In genomic region chr18:48852292-48852691, GRCh38 we compare ENCODE assay signal across 14 cellular contexts.
A peak's percentile ranks its signal among the peaks of the same experiment; 100 is the strongest.
DNase-seq lines count a peak whose midpoint lies in the region; ATAC-seq and TF ChIP-seq lines count a peak whose summit lies in the region.
"Had no signal": no experiment of that assay in that cellular context is flagged by ENCODE, and none has a peak within 500 bp of the region (broad histone marks: within the 10 kb centered on the region; RNA-seq: fewer than 3 reads in every experiment).

No MANE protein-coding gene starts in this region.

- H3K27ac Mint-ChIP-seq in CD4-positive, alpha-beta T cell, result peak overlapping the region; percentile 26
- peak overlapping the region; percentile 55 for H3K27ac Mint-ChIP-seq in activated naive CD8-positive, alpha-beta T cell treated with anti-CD3 and anti-CD28 coated beads, Interleukin-2, amount 50 U/mL, for 24 hours
- H3K27ac Mint-ChIP-seq in naive thymus-derived CD8-positive, alpha-beta T cell, result peak overlapping the region in 7 of 10 donors; percentile 49 to 77 (median 66)
- H3K27ac Mint-ChIP-seq: progenitor cell of endocrine pancreas had no signal

- CTCF ChIA-PET in CD4-positive, alpha-beta T cell (lab: Charles Lee), result no interaction called here
- CTCF ChIA-PET in OCI-LY7 (lab: Charles Lee; ENCODE audit: unreplicated experiment), result no interaction called here

- no peaks in the 10 kb centered on the region for H3K79me2 ChIP-seq in OCI-LY7 (ENCODE audit: insufficient read depth, low read depth, low read length)

- peaks cover 61% of the 10 kb centered on the region for H3K4me1 Mint-ChIP-seq in CD4-positive, alpha-beta T cell (ENCODE audit: low read depth)
- peaks cover 33% of the 10 kb centered on the region for H3K4me1 Mint-ChIP-seq in activated naive CD8-positive, alpha-beta T cell treated with anti-CD3 and anti-CD28 coated beads, Interleukin-2, amount 50 U/mL, for 24 hours
- peaks cover 27 to 42% (median 35%) of the 10 kb centered on the region in 4 donors for H3K4me1 Mint-ChIP-seq in naive thymus-derived CD8-positive, alpha-beta T cell

- intact Hi-C loops in CD4-positive, alpha-beta T cell (cut with DNase I, micrococcal nuclease), result no loop called here
- intact Hi-C loops in OCI-LY7 (cut with micrococcal nuclease; ENCODE audit: unreplicated experiment), result no loop called here

- no peak overlapping the region for H2AFZ ChIP-seq in OCI-LY7 (ENCODE audit: low read length)

- BruUV-seq in OCI-LY7 (replicated peaks; lab: Mats Ljungman, UMichigan), result no TSS peak

- no peaks in the 10 kb centered on the region for H3K27me3 Mint-ChIP-seq in CD4-positive, alpha-beta T cell
- no peaks in the 10 kb centered on the region for H3K27me3 Mint-ChIP-seq in activated naive CD8-positive, alpha-beta T cell treated with anti-CD3 and anti-CD28 coated beads, Interleukin-2, amount 50 U/mL, for 24 hours
- H3K27me3 Mint-ChIP-seq in naive thymus-derived CD8-positive, alpha-beta T cell, result no peaks in the 10 kb centered on the region
- H3K27me3 Mint-ChIP-seq: progenitor cell of endocrine pancreas had no signal

- ATAC-seq in CD4-positive, alpha-beta T cell (ENCODE audit: poor library complexity), result no peak
- peak; percentile 44 for ATAC-seq in activated naive CD8-positive, alpha-beta T cell treated with anti-CD3 and anti-CD28 coated beads, Interleukin-2, amount 50 U/mL, for 24 hours
- ATAC-seq in naive thymus-derived CD8-positive, alpha-beta T cell, result no peak

- H3K9me2 ChIP-seq in OCI-LY7 (ENCODE audit: insufficient read depth, low read length), result no peaks in the 10 kb centered on the region

- H3K4me1 ChIP-seq in OCI-LY7 (ENCODE audit: insufficient read depth, low read length, poor library complexity, severe bottlenecking), result no peaks in the 10 kb centered on the region

- H3K27me3 ChIP-seq in CD4-positive, alpha-beta T cell (ENCODE audit: control insufficient read depth, insufficient read depth, low read length), result no peaks in the 10 kb centered on the region
- H3K27me3 ChIP-seq: stomach had no signal

- no peaks in the 10 kb centered on the region for H3K9me3 ChIP-seq in CD4-positive, alpha-beta T cell (ENCODE audit: control insufficient read depth, low read length)
- no peaks in the 10 kb centered on the region for H3K9me3 ChIP-seq in OCI-LY7 (ENCODE audit: low read length)
- H3K9me3 ChIP-seq: stomach had no signal

- H3K36me3 Mint-ChIP-seq in CD4-positive, alpha-beta T cell (ENCODE audit: low read depth), result no peaks in the 10 kb centered on the region
- H3K36me3 Mint-ChIP-seq in activated naive CD8-positive, alpha-beta T cell treated with anti-CD3 and anti-CD28 coated beads, Interleukin-2, amount 50 U/mL, for 24 hours (ENCODE audit: low read depth), result no peaks in the 10 kb centered on the region
- no peaks in the 10 kb centered on the region for H3K36me3 Mint-ChIP-seq in naive thymus-derived CD8-positive, alpha-beta T cell

- no peak overlapping the region for H3K27ac ChIP-seq in CD4-positive, alpha-beta T cell (ENCODE audit: low read depth, low read length)
- H3K27ac ChIP-seq in OCI-LY7 (ENCODE audit: low read depth, low read length, poor library complexity, severe bottlenecking), result no peak overlapping the region

- no peak overlapping the region for H3K4me3 Mint-ChIP-seq in CD4-positive, alpha-beta T cell
- no peak overlapping the region for H3K4me3 Mint-ChIP-seq in activated naive CD8-positive, alpha-beta T cell treated with anti-CD3 and anti-CD28 coated beads, Interleukin-2, amount 50 U/mL, for 24 hours
- H3K4me3 Mint-ChIP-seq in naive thymus-derived CD8-positive, alpha-beta T cell, result peak overlapping the region in 4 of 10 donors; percentile 27 to 62 (median 46)
- H3K4me3 Mint-ChIP-seq: endodermal cell had no signal

- no peak for TF ChIP-seq CTCF in CD4-positive, alpha-beta T cell (IDR thresholded peaks at IDR 0.05)
- no peak for TF ChIP-seq CTCF in OCI-LY7 (conservative IDR thresholded peaks at IDR 0.05; ENCODE audit: low read length)

- POLR2A ChIA-PET in CD4-positive, alpha-beta T cell (lab: Charles Lee), result interaction anchor here (1.0 to 1.3 kb wide), 2 partner anchors 8 to 10 kb away, joined by 3 to 4 read pairs; no protein-coding TSS in a partner anchor
- POLR2A ChIA-PET in naive thymus-derived CD8-positive, alpha-beta T cell (lab: Charles Lee), result interaction anchor here (0.8 to 1.6 kb wide), 3 partner anchors 9 to 102 kb away, joined by 3 to 6 read pairs (median 4); no protein-coding TSS in a partner anchor
- POLR2A ChIA-PET in OCI-LY7 (lab: Charles Lee), result no interaction called here

- no peaks in the 10 kb centered on the region for H3K36me3 ChIP-seq in OCI-LY7 (ENCODE audit: insufficient read depth, low read length)

- DNase-seq in activated CD4-positive, alpha-beta T cell treated with anti-CD3 and anti-CD28 coated beads for 48 hours, result peak; percentile 26
- DNase-seq in activated CD4-positive, alpha-beta T cell treated with anti-CD3 and anti-CD28 coated beads, Interleukin-2, amount 50 U/mL, for 1 hour, result no peak
- DNase-seq in CD4-positive, alpha-beta T cell, result no peak
- DNase-seq in activated naive CD8-positive, alpha-beta T cell treated with anti-CD3 and anti-CD28 coated beads, Interleukin-2, amount 50 U/mL, for 24 hours, result no peak
- DNase-seq in naive thymus-derived CD8-positive, alpha-beta T cell, result no peak
- DNase-seq in OCI-LY7 (ENCODE audit: low spot score) (no peak), DMS 273 treated with DMSO at 0.1 percent for 48 hours (lab: John Stamatoyannopoulos, UW) (no peak), NCI-H128 (lab: John Stamatoyannopoulos, UW; ENCODE audit: unreplicated experiment) (no peak)
- DNase-seq: endodermal cell, NCI-H2029, NCI-H510A, stomach had no signal

- H3K4me2 ChIP-seq in OCI-LY7 (ENCODE audit: low read length), result no peak overlapping the region

- no peaks in the 10 kb centered on the region for H4K20me1 ChIP-seq in OCI-LY7 (ENCODE audit: insufficient read depth, low read length)

- H3K9me3 Mint-ChIP-seq in CD4-positive, alpha-beta T cell, result no peaks in the 10 kb centered on the region
- no peaks in the 10 kb centered on the region for H3K9me3 Mint-ChIP-seq in activated naive CD8-positive, alpha-beta T cell treated with anti-CD3 and anti-CD28 coated beads, Interleukin-2, amount 50 U/mL, for 24 hours
- no peaks in the 10 kb centered on the region for H3K9me3 Mint-ChIP-seq in naive thymus-derived CD8-positive, alpha-beta T cell
- H3K9me3 Mint-ChIP-seq: endodermal cell had no signal

- H3K4me3 ChIP-seq in OCI-LY7 (ENCODE audit: low read depth, low read length, poor library complexity, severe bottlenecking), result no peak overlapping the region
- H3K4me3 ChIP-seq: SK-N-MC, stomach had no signal
